Comparison of ENCODE assay signal across 9 cellular contexts in genomic region chr10:688287-688620, GRCh38. TPM values are rescaled to one million over a fixed set of nuclear protein-coding genes. Genes with fewer than 3 reads are reported as not detected.
A peak's percentile ranks its signal among the peaks of the same experiment; 100 is the strongest.
DNase-seq lines count a peak whose midpoint lies in the region; ATAC-seq lines count a peak whose summit lies in the region.
"Had no signal": no experiment of that assay in that cellular context is flagged by ENCODE, and none has a peak within 500 bp of the region (broad histone marks: within the 10 kb centered on the region; RNA-seq: fewer than 3 reads in every experiment).

No MANE protein-coding gene starts in this region.

- DNase-seq in activated naive CD8-positive, alpha-beta T cell treated with anti-CD3 and anti-CD28 coated beads, Interleukin-2, amount 50 U/mL, for 24 hours: no peak
- DNase-seq in NCI-H1694 (lab: John Stamatoyannopoulos, UW): no peak
- DNase-seq in SIG-M5 treated with dmso at 0.1 percent for 504 hours (lab: John Stamatoyannopoulos, UW; ENCODE audit: unreplicated experiment): no peak
- no peak for DNase-seq in cortex of kidney (lab: John Stamatoyannopoulos, UW)

- H3K9me3 ChIP-seq in endocrine pancreas (ENCODE audit: control insufficient read depth, low read length) (no peaks in the 10 kb centered on the region), mucosa of stomach (ENCODE audit: control insufficient read depth, low read length) (no peaks in the 10 kb centered on the region)

- no peak for ATAC-seq in activated naive CD8-positive, alpha-beta T cell treated with anti-CD3 and anti-CD28 coated beads, Interleukin-2, amount 50 U/mL, for 24 hours

- no peaks in the 10 kb centered on the region for H3K36me3 Mint-ChIP-seq in activated naive CD8-positive, alpha-beta T cell
- H3K36me3 Mint-ChIP-seq in activated naive CD8-positive, alpha-beta T cell treated with anti-CD3 and anti-CD28 coated beads, Interleukin-2, amount 50 U/mL, for 24 hours (ENCODE audit: low read depth): no peaks in the 10 kb centered on the region

- H3K27ac Mint-ChIP-seq in activated naive CD8-positive, alpha-beta T cell: no peak overlapping the region
- H3K27ac Mint-ChIP-seq in activated naive CD8-positive, alpha-beta T cell treated with anti-CD3 and anti-CD28 coated beads, Interleukin-2, amount 50 U/mL, for 24 hours: no peak overlapping the region
- H3K27ac Mint-ChIP-seq: T-helper 2 cell treated with Interferon-gamma antibody and Interleukin-4, amounts not matched to agents 5 μg/mL and 100 μg/mL, for 36 hours had no signal

- H3K4me3 Mint-ChIP-seq in activated naive CD8-positive, alpha-beta T cell: peak overlapping the region; percentile 52
- H3K4me3 Mint-ChIP-seq in activated naive CD8-positive, alpha-beta T cell treated with anti-CD3 and anti-CD28 coated beads, Interleukin-2, amount 50 U/mL, for 24 hours: no peak overlapping the region
- H3K4me3 Mint-ChIP-seq: T-helper 2 cell treated with Interferon-gamma antibody and Interleukin-4, amounts not matched to agents 5 μg/mL and 100 μg/mL, for 36 hours had no signal

- 9% methylated on average over 11 of the region's 11 CpGs for WGBS in urinary bladder

- no peak overlapping the region for H3K27ac ChIP-seq in urinary bladder (ENCODE audit: low read depth)

- H3K9ac ChIP-seq in endocrine pancreas (ENCODE audit: control insufficient read depth, insufficient read depth, low read length) (peak overlapping the region; percentile 68), mucosa of stomach (ENCODE audit: low read length) (peak overlapping the region; percentile 62)

- no peaks in the 10 kb centered on the region for H3K9me3 Mint-ChIP-seq in activated naive CD8-positive, alpha-beta T cell (ENCODE audit: low read depth)
- H3K9me3 Mint-ChIP-seq in activated naive CD8-positive, alpha-beta T cell treated with anti-CD3 and anti-CD28 coated beads, Interleukin-2, amount 50 U/mL, for 24 hours: no peaks in the 10 kb centered on the region
- H3K9me3 Mint-ChIP-seq: T-helper 2 cell treated with Interferon-gamma antibody and Interleukin-4, amounts not matched to agents 5 μg/mL and 100 μg/mL, for 36 hours had no signal

- H3K4me3 ChIP-seq in endocrine pancreas (ENCODE audit: control insufficient read depth, insufficient read depth, low read length) (peak overlapping the region; percentile 38), mucosa of stomach (ENCODE audit: low read length) (no peak overlapping the region), urinary bladder (ENCODE audit: low read depth, low read length) (peak overlapping the region; percentile 93)

- H3K4me1 ChIP-seq in endocrine pancreas (ENCODE audit: control insufficient read depth, insufficient read depth, low read length): no peaks in the 10 kb centered on the region
- H3K4me1 ChIP-seq in mucosa of stomach (ENCODE audit: control insufficient read depth, insufficient read depth, low read length): peaks cover 23% of the 10 kb centered on the region
- H3K4me1 ChIP-seq in urinary bladder (ENCODE audit: insufficient read depth): no peaks in the 10 kb centered on the region

- H3K27me3 ChIP-seq in endocrine pancreas (ENCODE audit: control insufficient read depth, insufficient read depth, low read length) (no peaks in the 10 kb centered on the region), mucosa of stomach (ENCODE audit: control insufficient read depth, insufficient read depth, low read length) (peaks cover 5% of the 10 kb centered on the region)

- H3K36me3 ChIP-seq in endocrine pancreas (ENCODE audit: control insufficient read depth, insufficient read depth, low read length) (no peaks in the 10 kb centered on the region), mucosa of stomach (ENCODE audit: control insufficient read depth, insufficient read depth, low read length) (no peaks in the 10 kb centered on the region), urinary bladder (ENCODE audit: insufficient read depth) (no peaks in the 10 kb centered on the region)

- peaks cover 31% of the 10 kb centered on the region for H3K27me3 Mint-ChIP-seq in activated naive CD8-positive, alpha-beta T cell
- H3K27me3 Mint-ChIP-seq in activated naive CD8-positive, alpha-beta T cell treated with anti-CD3 and anti-CD28 coated beads, Interleukin-2, amount 50 U/mL, for 24 hours: peaks cover 46% of the 10 kb centered on the region

- peaks cover 7% of the 10 kb centered on the region for H3K4me1 Mint-ChIP-seq in activated naive CD8-positive, alpha-beta T cell (ENCODE audit: low read depth)
- peaks cover 3% of the 10 kb centered on the region for H3K4me1 Mint-ChIP-seq in activated naive CD8-positive, alpha-beta T cell treated with anti-CD3 and anti-CD28 coated beads, Interleukin-2, amount 50 U/mL, for 24 hours

RNA-seq across cellular contexts. Expression of gene DIP2C, which starts 1.2 kb away (rescaled TPM):
- 24.3 TPM for total RNA-seq in urinary bladder
- polyA plus RNA-seq in urinary bladder: 21.0 TPM
